ENCODE assay signal across 16 cellular contexts in the genomic region with DNA sequence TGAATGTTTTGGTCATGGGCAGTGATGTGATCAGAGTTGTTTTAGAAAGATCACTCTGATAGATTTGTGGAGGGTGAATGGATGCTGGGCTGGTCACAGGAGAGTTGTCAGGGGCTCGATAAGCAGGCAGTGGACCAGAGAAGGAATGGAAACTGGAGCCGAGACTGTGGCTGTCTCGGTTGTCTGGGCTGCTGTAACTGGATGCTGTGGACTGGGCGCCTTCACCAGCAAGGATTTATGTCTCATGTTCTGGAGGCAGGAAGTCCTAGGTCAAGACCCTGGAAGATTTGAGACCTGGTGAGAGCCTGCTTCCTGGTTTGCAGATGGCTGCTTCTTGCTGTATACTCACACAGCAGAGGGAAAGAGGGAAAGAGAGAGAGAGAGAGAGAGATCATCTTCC.
A peak's percentile ranks its signal among the peaks of the same experiment; 100 is the strongest.
DNase-seq lines count a peak whose midpoint lies in the region; ATAC-seq and TF ChIP-seq lines count a peak whose summit lies in the region.
"Had no signal": no experiment of that assay in that cellular context is flagged by ENCODE, and none has a peak within 500 bp of the region (broad histone marks: within the 10 kb centered on the region; RNA-seq: fewer than 3 reads in every experiment).

No MANE protein-coding gene starts in this region.

- no peak overlapping the region for H3K4me2 ChIP-seq in parathyroid adenoma (ENCODE audit: low read length)

- peaks cover 11% of the 10 kb centered on the region for H3K27me3 Mint-ChIP-seq in nephron (ENCODE audit: low read depth)
- H3K27me3 Mint-ChIP-seq: CD4-positive, CD25-positive, alpha-beta regulatory T cell had no signal

- H3K36me3 Mint-ChIP-seq in nephron (ENCODE audit: low read depth), result no peaks in the 10 kb centered on the region
- H3K36me3 Mint-ChIP-seq: CD4-positive, CD25-positive, alpha-beta regulatory T cell; CD8-positive, alpha-beta memory T cell had no signal

- H3K27ac Mint-ChIP-seq in nephron, result peak overlapping the region; percentile 44 to 80 (median 54)
- H3K27ac Mint-ChIP-seq: B cell; CD4-positive, CD25-positive, alpha-beta regulatory T cell; CD8-positive, alpha-beta memory T cell; H9 had no signal

- DNase-seq in Caki2 (ENCODE audit: low read depth) (peak; percentile 14), body of pancreas (no peak), BE2C (no peak), suprapubic skin (ENCODE audit: low spot score in 2 of 2) (no peak), NCI-H1417 treated with DMSO at 0.1 percent for 48 hours (lab: John Stamatoyannopoulos, UW) (no peak), testis (no peak)
- DNase-seq: 8988T; C1 segment of cervical spinal cord; CD4-positive, CD25-positive, alpha-beta regulatory T cell; CD8-positive, alpha-beta memory T cell; COR-L47; GOT3; H9 had no signal

- intact Hi-C loops in body of pancreas (cut with DNase I), result no loop called here
- intact Hi-C loops in testis (cut with DNase I; ENCODE audit: low total_unique reads), result no loop called here

- peaks cover 6% of the 10 kb centered on the region for H3K9me3 Mint-ChIP-seq in nephron
- H3K9me3 Mint-ChIP-seq: H9 had no signal

- no peak overlapping the region for H3K9ac ChIP-seq in parathyroid adenoma

- peak overlapping the region in 3 of 4 donors; percentile 57 to 73 (median 70) for H3K27ac ChIP-seq in body of pancreas
- H3K27ac ChIP-seq in parathyroid adenoma, result peak overlapping the region; percentile 7
- no peak overlapping the region for H3K27ac ChIP-seq in suprapubic skin
- H3K27ac ChIP-seq in testis, result no peak overlapping the region

- ATAC-seq in body of pancreas, result no peak

- in situ Hi-C loops in Caki2 (cut with HindIII; ENCODE audit: low pct_unique_long_range_greater_than_20kb, low sequenced_read_pairs), result no loop called here

- no peak for TF ChIP-seq EP300 in suprapubic skin (IDR thresholded peaks at IDR 0.05)

- H3K36me3 ChIP-seq in body of pancreas (replicated peaks in 1 of 2; ENCODE audit: insufficient read depth in 1 of 2, low read depth in 2 of 2), result no peaks in the 10 kb centered on the region
- no peaks in the 10 kb centered on the region for H3K36me3 ChIP-seq in parathyroid adenoma (ENCODE audit: control insufficient read depth, insufficient read depth, low read length)
- no peaks in the 10 kb centered on the region for H3K36me3 ChIP-seq in BE2C
- H3K36me3 ChIP-seq in suprapubic skin, result no peaks in the 10 kb centered on the region
- no peaks in the 10 kb centered on the region for H3K36me3 ChIP-seq in testis (ENCODE audit: low read depth, missing control alignments)

- TF ChIP-seq CTCF in body of pancreas (IDR thresholded peaks at IDR 0.05), result no peak
- no peak for TF ChIP-seq CTCF in nephron (IDR thresholded peaks at IDR 0.05; ENCODE audit: unreplicated experiment in 3 of 3)
- no peak for TF ChIP-seq CTCF in parathyroid adenoma (IDR thresholded peaks at IDR 0.05)
- TF ChIP-seq CTCF in BE2C (IDR thresholded peaks at IDR 0.05; ENCODE audit: low read depth, low read length), result no peak
- no peak for TF ChIP-seq CTCF in suprapubic skin (IDR thresholded peaks at IDR 0.05)
- no peak for TF ChIP-seq CTCF in testis (IDR thresholded peaks at IDR 0.05)

- H3K27me3 ChIP-seq in body of pancreas, result no peaks in the 10 kb centered on the region
- no peaks in the 10 kb centered on the region for H3K27me3 ChIP-seq in parathyroid adenoma (ENCODE audit: control insufficient read depth, insufficient read depth, low read length)
- H3K27me3 ChIP-seq in BE2C, result no peaks in the 10 kb centered on the region
- no peaks in the 10 kb centered on the region for H3K27me3 ChIP-seq in suprapubic skin
- H3K27me3 ChIP-seq in testis, result no peaks in the 10 kb centered on the region

- H3K4me1 Mint-ChIP-seq in nephron, result peaks cover 37% of the 10 kb centered on the region
- H3K4me1 Mint-ChIP-seq: B cell; CD4-positive, CD25-positive, alpha-beta regulatory T cell; CD8-positive, alpha-beta memory T cell had no signal

- H3K4me3 ChIP-seq in body of pancreas (no peak overlapping the region), parathyroid adenoma (ENCODE audit: low read depth, low read length) (no peak overlapping the region), BE2C (ENCODE audit: low read depth, low read length) (no peak overlapping the region), suprapubic skin (no peak overlapping the region), testis (no peak overlapping the region)

- H3K79me2 ChIP-seq in parathyroid adenoma, result peaks cover 2% of the 10 kb centered on the region

- 22 to 40% methylated on average over 4 of the region's 4 CpGs for WGBS in body of pancreas, 2 donors
- WGBS in suprapubic skin, result 43% methylated on average over 4 of the region's 4 CpGs
- 20 to 33% methylated on average over 4 of the region's 4 CpGs for WGBS in testis, 2 donors

- peak overlapping the region in 1 of 3 experiments; percentile 4 for H3K4me3 Mint-ChIP-seq in nephron
- H3K4me3 Mint-ChIP-seq: B cell; CD4-positive, CD25-positive, alpha-beta regulatory T cell; CD8-positive, alpha-beta memory T cell; H9 had no signal

- TF ChIP-seq POLR2A in body of pancreas (IDR thresholded peaks at IDR 0.05), result no peak
- no peak for TF ChIP-seq POLR2A in suprapubic skin (IDR thresholded peaks at IDR 0.05)
- no peak for TF ChIP-seq POLR2A in testis (IDR thresholded peaks at IDR 0.05)

- H3K9me3 ChIP-seq in body of pancreas (no peaks in the 10 kb centered on the region), parathyroid adenoma (ENCODE audit: control insufficient read depth, low read length) (no peaks in the 10 kb centered on the region), BE2C (no peaks in the 10 kb centered on the region; the same call in 1 of the 2 replicates), suprapubic skin (no peaks in the 10 kb centered on the region), testis (no peaks in the 10 kb centered on the region)

- H3K4me1 ChIP-seq in body of pancreas (peaks cover 23% of the 10 kb centered on the region), parathyroid adenoma (peaks cover 7% of the 10 kb centered on the region), BE2C (no peaks in the 10 kb centered on the region), suprapubic skin (no peaks in the 10 kb centered on the region), testis (no peaks in the 10 kb centered on the region)

- H2AFZ ChIP-seq in parathyroid adenoma, result no peak overlapping the region

Comparison
In these comparisons a context has a peak if more than half of its experiments do, and no peak if none do; other contexts are left out.
1. H3K27ac ChIP-seq: peak in body of pancreas (3 of 4) and parathyroid adenoma (single experiment); none in suprapubic skin (single experiment) and testis (0 of 2).